In the genomic region with DNA sequence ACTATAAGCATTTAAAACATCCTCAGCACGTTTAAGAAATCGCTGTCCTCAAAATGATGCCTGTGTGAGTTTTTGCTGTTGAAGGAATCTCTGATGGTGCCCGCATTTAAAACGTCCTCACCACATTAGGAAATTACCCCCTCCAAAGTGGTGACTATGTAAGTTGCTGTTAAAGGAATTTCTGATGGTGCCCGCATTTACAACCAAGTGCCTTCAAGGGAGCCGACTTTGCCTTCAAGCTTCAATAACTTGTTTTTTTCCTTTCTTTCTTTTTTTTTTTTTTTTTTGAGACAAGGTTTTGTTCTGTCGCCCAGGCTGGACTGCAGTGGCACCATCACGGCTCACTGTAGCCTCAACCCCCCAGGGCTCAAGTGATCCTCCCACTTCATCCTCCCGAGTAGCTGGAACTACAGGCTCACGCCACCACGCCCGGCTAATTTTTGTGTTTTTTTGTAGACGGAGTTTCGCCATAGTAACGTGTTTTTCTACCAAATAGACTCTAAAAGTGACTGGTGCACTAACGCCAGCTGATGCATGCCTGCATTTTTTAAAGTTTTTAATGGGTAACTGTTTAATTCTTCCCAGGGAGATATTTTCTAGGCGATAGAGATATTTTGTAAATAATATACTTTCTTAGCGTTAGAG, we compare ENCODE assay signal across 33 cellular contexts.
"Had no signal": no experiment of that assay in that cellular context is flagged by ENCODE, and none has a peak within 500 bp of the region (broad histone marks: within the 10 kb centered on the region; RNA-seq: fewer than 3 reads in every experiment).

No MANE protein-coding gene starts in this region.

- H3K36me3 Mint-ChIP-seq: activated CD8-positive, alpha-beta memory T cell treated with anti-CD3 and anti-CD28 coated beads, Interleukin-2, amount 10 ng/mL, durations not matched to agents 7 days and 5 days; activated naive CD8-positive, alpha-beta T cell treated with anti-CD3 and anti-CD28 coated beads for 36 hours; T-cell had no signal

- H3K4me3 ChIP-seq: SJSA1 had no signal

- H3K27me3 Mint-ChIP-seq: activated CD4-positive, alpha-beta memory T cell treated with anti-CD3 and anti-CD28 coated beads, Interleukin-2, amount 10 ng/mL, durations not matched to agents 7 days and 5 days; activated CD8-positive, alpha-beta memory T cell treated with anti-CD3 and anti-CD28 coated beads, Interleukin-2, amount 10 ng/mL, durations not matched to agents 7 days and 5 days; activated naive CD8-positive, alpha-beta T cell treated with anti-CD3 and anti-CD28 coated beads for 36 hours; T-cell had no signal

- H3K9me3 Mint-ChIP-seq: activated CD4-positive, alpha-beta memory T cell treated with anti-CD3 and anti-CD28 coated beads, Interleukin-2, amount 10 ng/mL, durations not matched to agents 7 days and 5 days; activated naive CD8-positive, alpha-beta T cell treated with anti-CD3 and anti-CD28 coated beads for 36 hours; T-cell had no signal

- H3K27ac ChIP-seq: brain microvascular endothelial cell, SJSA1, WERI-Rb-1 had no signal

- ATAC-seq: activated CD8-positive, alpha-beta memory T cell treated with anti-CD3 and anti-CD28 coated beads, Interleukin-2, amount 10 ng/mL, durations not matched to agents 7 days and 5 days; T-cell had no signal

- H3K4me3 Mint-ChIP-seq: activated CD4-positive, alpha-beta memory T cell treated with anti-CD3 and anti-CD28 coated beads, Interleukin-2, amount 10 ng/mL, durations not matched to agents 7 days and 5 days; activated CD8-positive, alpha-beta memory T cell treated with anti-CD3 and anti-CD28 coated beads, Interleukin-2, amount 10 ng/mL, durations not matched to agents 7 days and 5 days; activated naive CD8-positive, alpha-beta T cell treated with anti-CD3 and anti-CD28 coated beads for 36 hours; T-cell had no signal

- H3K9ac ChIP-seq: SK-N-SH had no signal

- H3K4me2 ChIP-seq: SK-N-SH had no signal

- DNase-seq: activated CD4-positive, alpha-beta memory T cell treated with anti-CD3 and anti-CD28 coated beads, Interleukin-2, amount 10 ng/mL, durations not matched to agents 7 days and 5 days; activated CD4-positive, alpha-beta T cell treated with anti-CD3 and anti-CD28 coated beads for 1 hour; activated CD4-positive, alpha-beta T cell treated with anti-CD3 and anti-CD28 coated beads for 48 hours; activated CD4-positive, CD25-positive, alpha-beta regulatory T cell; activated CD8-positive, alpha-beta memory T cell treated with anti-CD3 and anti-CD28 coated beads for 24 hours; activated CD8-positive, alpha-beta memory T cell treated with anti-CD3 and anti-CD28 coated beads, Interleukin-2, amount 10 ng/mL, durations not matched to agents 7 days and 5 days; activated CD8-positive, alpha-beta memory T cell treated with anti-CD3 and anti-CD28 coated beads, Interleukin-2, amount 50 U/mL, for 48 hours; activated effector memory CD4-positive, alpha-beta T cell treated with anti-CD3 and anti-CD28 coated beads, Interleukin-2, amount 50 U/mL, for 16 hours; activated naive CD4-positive, alpha-beta T cell; activated naive CD4-positive, alpha-beta T cell treated with anti-CD3 and anti-CD28 coated beads, Interleukin-2, amount 50 U/mL, for 16 hours; activated naive CD8-positive, alpha-beta T cell treated with anti-CD3 and anti-CD28 coated beads for 36 hours; activated T-cell treated with anti-CD3 and anti-CD28 coated beads, Interleukin-2, amount 50 U/mL, for 48 hours; amniotic stem cell; brain microvascular endothelial cell; central memory CD4-positive, alpha-beta T cell; Karpas-422; KBM-7; NCI-H1048; NCI-H1105 treated with DMSO at 0.1 percent for 48 hours; NCI-H1436; NCI-H1694; NCI-H1930; NCI-H2081 treated with DMSO at 0.1 percent for 48 hours; NCI-H226; NCI-H446 treated with DMSO at 0.1 percent for 48 hours; NK-92 treated with Interleukin-12 subunit alpha and Interleukin-12 subunit beta, amount 100 ng/mL, for 24 hours; SHP77 treated with DMSO at 0.1 percent for 48 hours; SK-N-SH; T-cell; T-helper 2 cell; T1000; WERI-Rb-1 had no signal

- H3K36me3 ChIP-seq: brain microvascular endothelial cell, SJSA1, WERI-Rb-1 had no signal

- H3K27ac Mint-ChIP-seq: activated CD4-positive, alpha-beta memory T cell treated with anti-CD3 and anti-CD28 coated beads, Interleukin-2, amount 10 ng/mL, durations not matched to agents 7 days and 5 days; activated CD8-positive, alpha-beta memory T cell treated with anti-CD3 and anti-CD28 coated beads, Interleukin-2, amount 10 ng/mL, durations not matched to agents 7 days and 5 days; activated naive CD8-positive, alpha-beta T cell treated with anti-CD3 and anti-CD28 coated beads for 36 hours; T-cell had no signal

- H3K9me3 ChIP-seq: SJSA1, SK-N-SH had no signal

- H3K27me3 ChIP-seq: brain microvascular endothelial cell, SJSA1 had no signal

- H3K4me1 ChIP-seq: SJSA1 had no signal
